Comparison of ENCODE assay signal across 1 cellular context in genomic region chr9:35834260-35835215, GRCh38.
TF ChIP-seq lines count a peak whose summit lies in the region.

No MANE protein-coding gene starts in this region.

TF ChIP-seq in HepG2, 621 proteins besides CTCF, POLR2A, EP300 and RAD21 (continued from another document and continues in another):
- TF ChIP-seq FOXJ3 (CRISPR knock-in tag; IDR thresholded peaks at IDR 0.05; ENCODE audit: borderline replicate concordance) (no peak), ARNT2 (CRISPR knock-in tag; IDR thresholded peaks at IDR 0.05; ENCODE audit: low read depth) (no peak), RELA (CRISPR knock-in tag; IDR thresholded peaks at IDR 0.05) (no peak), THAP8 (CRISPR knock-in tag; IDR thresholded peaks at IDR 0.05; ENCODE audit: borderline replicate concordance) (no peak), MEIS1 (CRISPR knock-in tag; IDR thresholded peaks at IDR 0.05; ENCODE audit: borderline replicate concordance) (no peak), RAD51 (IDR thresholded peaks at IDR 0.05; ENCODE audit: borderline replicate concordance) (peak; percentile 41; the same call in 1 of the 2 replicates), ZNF12 (CRISPR knock-in tag; IDR thresholded peaks at IDR 0.05) (no peak), PRPF4 (IDR thresholded peaks at IDR 0.05; ENCODE audit: low read depth, low read length, poor library complexity, severe bottlenecking) (no peak), ZNF790 (CRISPR knock-in tag; IDR thresholded peaks at IDR 0.05; ENCODE audit: borderline replicate concordance) (no peak), JUND (CRISPR knock-in tag; IDR thresholded peaks at IDR 0.05) (no peak), HNRNPUL1 (IDR thresholded peaks at IDR 0.05; ENCODE audit: low read depth, low read length) (no peak), NRL (CRISPR knock-in tag; IDR thresholded peaks at IDR 0.05; ENCODE audit: borderline replicate concordance) (no peak), LBX2 (CRISPR knock-in tag; IDR thresholded peaks at IDR 0.05; ENCODE audit: borderline replicate concordance) (no peak), SMAD9 (CRISPR knock-in tag; IDR thresholded peaks at IDR 0.05) (no peak), GTF2F1 (IDR thresholded peaks at IDR 0.05; ENCODE audit: low read length) (no peak), STAG1 (CRISPR knock-in tag; IDR thresholded peaks at IDR 0.05) (no peak), TP53 (CRISPR knock-in tag; conservative IDR thresholded peaks at IDR 0.05) (no peak), ZNF17 (CRISPR knock-in tag; IDR thresholded peaks at IDR 0.05) (no peak), ZNF691 (CRISPR knock-in tag; IDR thresholded peaks at IDR 0.05; ENCODE audit: borderline replicate concordance, low read depth) (no peak), ZNF629 (CRISPR knock-in tag; conservative IDR thresholded peaks at IDR 0.05) (no peak), SOX13 (IDR thresholded peaks at IDR 0.05) (no peak), SOX13 (CRISPR knock-in tag; conservative IDR thresholded peaks at IDR 0.05 in 1 of 2, IDR thresholded peaks at IDR 0.05 in 1 of 2) (no peak), MTF1 (CRISPR knock-in tag; IDR thresholded peaks at IDR 0.05) (no peak), CREBL2 (CRISPR knock-in tag; IDR thresholded peaks at IDR 0.05; ENCODE audit: borderline replicate concordance) (no peak), BORCS8-MEF2B (CRISPR knock-in tag; IDR thresholded peaks at IDR 0.05) (no peak), ZNF678 (CRISPR knock-in tag; IDR thresholded peaks at IDR 0.05) (no peak), TARDBP (CRISPR knock-in tag; IDR thresholded peaks at IDR 0.05) (0 out of 2 replicates have a peak, but pooled peaks have one; percentile 26), SRSF4 (IDR thresholded peaks at IDR 0.05; ENCODE audit: low read depth, low read length, poor library complexity, severe bottlenecking) (no peak), ZNF761 (CRISPR knock-in tag; conservative IDR thresholded peaks at IDR 0.05) (no peak), GFI1 (CRISPR knock-in tag; IDR thresholded peaks at IDR 0.05; ENCODE audit: borderline replicate concordance) (peak; percentile 63), ATF6 (CRISPR knock-in tag; conservative IDR thresholded peaks at IDR 0.05) (no peak), ZNF567 (CRISPR knock-in tag; IDR thresholded peaks at IDR 0.05; ENCODE audit: borderline replicate concordance) (no peak), FOXK2 (IDR thresholded peaks at IDR 0.05) (no peak), GPN1 (CRISPR knock-in tag; IDR thresholded peaks at IDR 0.05; ENCODE audit: borderline replicate concordance) (no peak), NFIC (IDR thresholded peaks at IDR 0.05; ENCODE audit: low read length) (no peak), THAP7 (CRISPR knock-in tag; IDR thresholded peaks at IDR 0.05) (no peak), ZNF407 (CRISPR knock-in tag; IDR thresholded peaks at IDR 0.05; ENCODE audit: not compliant biosample characterization) (no peak), MAFK (conservative IDR thresholded peaks at IDR 0.05 in 1 of 2, IDR thresholded peaks at IDR 0.05 in 1 of 2; ENCODE audit: low read length in 2 of 2) (no peak), ZSCAN12 (CRISPR knock-in tag; IDR thresholded peaks at IDR 0.05) (no peak), ZNF230 (CRISPR knock-in tag; IDR thresholded peaks at IDR 0.05) (no peak), SNAI1 (CRISPR knock-in tag; IDR thresholded peaks at IDR 0.05; ENCODE audit: borderline replicate concordance) (no peak), SMYD3 (CRISPR knock-in tag; IDR thresholded peaks at IDR 0.05) (no peak), SNRNP70 (IDR thresholded peaks at IDR 0.05; ENCODE audit: low read depth, low read length) (no peak), NFKB2 (CRISPR knock-in tag; IDR thresholded peaks at IDR 0.05; ENCODE audit: borderline replicate concordance) (no peak), CHD2 (IDR thresholded peaks at IDR 0.05; ENCODE audit: low read depth, low read length) (no peak), DR1 (CRISPR knock-in tag; IDR thresholded peaks at IDR 0.05) (no peak), ZNF274 (CRISPR knock-in tag; IDR thresholded peaks at IDR 0.05) (no peak), SOX5 (CRISPR knock-in tag; IDR thresholded peaks at IDR 0.05; ENCODE audit: borderline replicate concordance) (0 out of 2 replicates have a peak, but pooled peaks have one; percentile 38), GZF1 (CRISPR knock-in tag; IDR thresholded peaks at IDR 0.05) (no peak), ZHX1 (CRISPR knock-in tag; IDR thresholded peaks at IDR 0.05; ENCODE audit: low read depth) (no peak), NR2F2 (IDR thresholded peaks at IDR 0.05; ENCODE audit: borderline replicate concordance, low read depth) (peak; percentile 96), ZNF3 (CRISPR knock-in tag; IDR thresholded peaks at IDR 0.05) (no peak), ZNF20 (CRISPR knock-in tag; IDR thresholded peaks at IDR 0.05) (no peak), SKIL (CRISPR knock-in tag; IDR thresholded peaks at IDR 0.05; ENCODE audit: borderline replicate concordance) (0 out of 2 replicates have a peak, but pooled peaks have one; percentile 27)
